Comparison of ENCODE assay signal across 15 cellular contexts in genomic region chr2:21694536-21694935, GRCh38.
DNase-seq lines count a peak whose midpoint lies in the region; TF ChIP-seq lines count a peak whose summit lies in the region.
"Had no signal": no experiment of that assay in that cellular context is flagged by ENCODE, and none has a peak within 500 bp of the region (broad histone marks: within the 10 kb centered on the region; RNA-seq: fewer than 3 reads in every experiment).

No MANE protein-coding gene starts in this region.

- no peaks in the 10 kb centered on the region for H3K4me1 Mint-ChIP-seq in neural crest cell
- H3K4me1 Mint-ChIP-seq: CD4-positive, alpha-beta memory T cell; GM23338 had no signal

- DNase-seq in NCI-H748 (lab: John Stamatoyannopoulos, UW; ENCODE audit: unreplicated experiment), result peak; percentile 24
- no peak for DNase-seq in NCI-H748 treated with DMSO at 0.1 percent for 48 hours (lab: John Stamatoyannopoulos, UW)
- DNase-seq in NCI-H69 (lab: John Stamatoyannopoulos, UW), result peak; percentile 2
- peak; percentile 10 for DNase-seq in NCI-H774 (lab: John Stamatoyannopoulos, UW)
- DNase-seq in neural crest cell (ENCODE audit: low read depth, low spot score), result no peak
- no peak for DNase-seq in NCI-H510A (lab: John Stamatoyannopoulos, UW)
- DNase-seq: C1 segment of cervical spinal cord; Calu3; CD4-positive, alpha-beta memory T cell; COR-L47; DMS79; EL; GDM1; HFFc6 had no signal

- no peak for TF ChIP-seq CTCF in neural crest cell (conservative IDR thresholded peaks at IDR 0.05)

- no peaks in the 10 kb centered on the region for H3K9me3 Mint-ChIP-seq in neural crest cell
- H3K9me3 Mint-ChIP-seq: GM23338 had no signal

- H3K4me3 Mint-ChIP-seq in neural crest cell, result no peak overlapping the region
- H3K4me3 Mint-ChIP-seq: CD4-positive, alpha-beta memory T cell; GM23338; HFFc6 had no signal

- H3K27me3 Mint-ChIP-seq in neural crest cell (ENCODE audit: low read depth), result peaks cover 2% of the 10 kb centered on the region
- H3K27me3 Mint-ChIP-seq: CD4-positive, alpha-beta memory T cell had no signal

- H3K27ac Mint-ChIP-seq in neural crest cell (ENCODE audit: unreplicated experiment), result peak overlapping the region; percentile 6
- H3K27ac Mint-ChIP-seq: CD4-positive, alpha-beta memory T cell; GM23338; HFFc6 had no signal

- no peaks in the 10 kb centered on the region for H3K36me3 Mint-ChIP-seq in neural crest cell (ENCODE audit: low read depth)
- H3K36me3 Mint-ChIP-seq: CD4-positive, alpha-beta memory T cell had no signal

Comparison
In these comparisons a context has a peak if more than half of its experiments do, and no peak if none do; other contexts are left out.
1. DNase-seq: peak in NCI-H748 (single experiment), NCI-H69 (single experiment) and NCI-H774 (single experiment); none in NCI-H748 treated with DMSO at 0.1 percent for 48 hours (single experiment), neural crest cell (single experiment) and NCI-H510A (single experiment).